Comparison of ENCODE assay signal across 2 cellular contexts in the genomic region with DNA sequence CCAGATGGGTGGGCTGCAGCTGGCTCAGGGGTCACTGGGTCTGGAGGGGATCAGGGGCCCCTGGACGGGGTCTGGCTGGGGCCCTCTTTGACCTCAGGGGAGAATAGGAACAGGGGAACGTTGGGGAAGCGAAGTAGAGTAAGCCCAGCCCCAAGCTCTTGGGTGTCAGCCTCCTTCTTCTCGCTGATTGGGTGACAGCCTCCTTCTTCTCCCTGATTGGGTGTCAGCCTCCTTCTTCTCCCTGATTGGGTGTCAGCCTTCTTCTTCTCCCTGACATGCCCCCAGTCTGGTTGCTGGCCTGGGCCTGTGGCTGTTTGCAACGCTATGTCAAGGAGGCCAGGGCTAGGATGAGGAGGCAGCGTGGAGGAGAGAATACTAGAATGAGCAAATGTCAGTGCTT.
TF ChIP-seq lines count a peak whose summit lies in the region.

No MANE protein-coding gene starts in this region.

TF ChIP-seq in GM23338, 12 proteins besides CTCF, POLR2A, EP300 and RAD21 (continues in another document):
- TF ChIP-seq ZNF114 (CRISPR knock-in tag; IDR thresholded peaks at IDR 0.05) = no peak
- no peak for TF ChIP-seq EZH2 (IDR thresholded peaks at IDR 0.05; ENCODE audit: low read depth, unreplicated experiment)
- no peak for TF ChIP-seq ZNF331 (CRISPR knock-in tag; IDR thresholded peaks at IDR 0.05; ENCODE audit: low read depth)
- TF ChIP-seq REST (IDR thresholded peaks at IDR 0.05; ENCODE audit: unreplicated experiment) = no peak
- TF ChIP-seq STAT1 (IDR thresholded peaks at IDR 0.05; ENCODE audit: unreplicated experiment) = no peak
- TF ChIP-seq POLR2AphosphoS5 (IDR thresholded peaks at IDR 0.05; ENCODE audit: low read depth) = no peak
- TF ChIP-seq ZNF462 (CRISPR knock-in tag; IDR thresholded peaks at IDR 0.05) = no peak
- no peak for TF ChIP-seq EZH2phosphoT487 (IDR thresholded peaks at IDR 0.05; ENCODE audit: unreplicated experiment)
- TF ChIP-seq, protein P1, sequence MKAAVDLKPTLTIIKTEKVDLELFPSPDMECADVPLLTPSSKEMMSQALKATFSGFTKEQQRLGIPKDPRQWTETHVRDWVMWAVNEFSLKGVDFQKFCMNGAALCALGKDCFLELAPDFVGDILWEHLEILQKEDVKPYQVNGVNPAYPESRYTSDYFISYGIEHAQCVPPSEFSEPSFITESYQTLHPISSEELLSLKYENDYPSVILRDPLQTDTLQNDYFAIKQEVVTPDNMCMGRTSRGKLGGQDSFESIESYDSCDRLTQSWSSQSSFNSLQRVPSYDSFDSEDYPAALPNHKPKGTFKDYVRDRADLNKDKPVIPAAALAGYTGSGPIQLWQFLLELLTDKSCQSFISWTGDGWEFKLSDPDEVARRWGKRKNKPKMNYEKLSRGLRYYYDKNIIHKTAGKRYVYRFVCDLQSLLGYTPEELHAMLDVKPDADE (IDR thresholded peaks at IDR 0.05) = no peak
- no peak for TF ChIP-seq NANOG (IDR thresholded peaks at IDR 0.05; ENCODE audit: borderline replicate concordance)

TF ChIP-seq in K562, 482 proteins besides CTCF, POLR2A, EP300 and RAD21:
- TF ChIP-seq, protein P2, sequence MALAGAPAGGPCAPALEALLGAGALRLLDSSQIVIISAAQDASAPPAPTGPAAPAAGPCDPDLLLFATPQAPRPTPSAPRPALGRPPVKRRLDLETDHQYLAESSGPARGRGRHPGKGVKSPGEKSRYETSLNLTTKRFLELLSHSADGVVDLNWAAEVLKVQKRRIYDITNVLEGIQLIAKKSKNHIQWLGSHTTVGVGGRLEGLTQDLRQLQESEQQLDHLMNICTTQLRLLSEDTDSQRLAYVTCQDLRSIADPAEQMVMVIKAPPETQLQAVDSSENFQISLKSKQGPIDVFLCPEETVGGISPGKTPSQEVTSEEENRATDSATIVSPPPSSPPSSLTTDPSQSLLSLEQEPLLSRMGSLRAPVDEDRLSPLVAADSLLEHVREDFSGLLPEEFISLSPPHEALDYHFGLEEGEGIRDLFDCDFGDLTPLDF (CRISPR knock-in tag; IDR thresholded peaks at IDR 0.05) = no peak
- TF ChIP-seq, protein P3, sequence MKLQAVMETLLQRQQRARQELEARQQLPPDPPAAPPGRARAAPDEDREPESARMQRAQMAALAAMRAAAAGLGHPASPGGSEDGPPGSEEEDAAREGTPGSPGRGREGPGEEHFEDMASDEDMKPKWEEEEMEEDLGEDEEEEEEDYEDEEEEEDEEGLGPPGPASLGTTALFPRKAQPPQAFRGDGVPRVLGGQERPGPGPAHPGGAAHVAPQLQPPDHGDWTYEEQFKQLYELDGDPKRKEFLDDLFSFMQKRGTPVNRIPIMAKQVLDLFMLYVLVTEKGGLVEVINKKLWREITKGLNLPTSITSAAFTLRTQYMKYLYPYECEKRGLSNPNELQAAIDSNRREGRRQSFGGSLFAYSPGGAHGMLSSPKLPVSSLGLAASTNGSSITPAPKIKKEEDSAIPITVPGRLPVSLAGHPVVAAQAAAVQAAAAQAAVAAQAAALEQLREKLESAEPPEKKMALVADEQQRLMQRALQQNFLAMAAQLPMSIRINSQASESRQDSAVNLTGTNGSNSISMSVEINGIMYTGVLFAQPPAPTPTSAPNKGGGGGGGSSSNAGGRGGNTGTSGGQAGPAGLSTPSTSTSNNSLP (IDR thresholded peaks at IDR 0.05; ENCODE audit: borderline replicate concordance, low read depth, low read length) = no peak
- TF ChIP-seq SPI1 (IDR thresholded peaks at IDR 0.05; ENCODE audit: borderline replicate concordance, low read depth, low read length) = no peak
- TF ChIP-seq NFYB (IDR thresholded peaks at IDR 0.05; ENCODE audit: extremely low read depth, insufficient read length) = peak; percentile 40
- no peak for TF ChIP-seq PRPF4 (IDR thresholded peaks at IDR 0.05; ENCODE audit: insufficient read depth, low read depth, low read length, poor library complexity, severe bottlenecking)
- no peak for TF ChIP-seq CEBPZ (IDR thresholded peaks at IDR 0.05; ENCODE audit: borderline replicate concordance, low read depth, low read length)
- TF ChIP-seq KDM4B (IDR thresholded peaks at IDR 0.05; ENCODE audit: borderline replicate concordance in 2 of 2, low read depth in 1 of 2) = no peak
- TF ChIP-seq, protein P4, sequence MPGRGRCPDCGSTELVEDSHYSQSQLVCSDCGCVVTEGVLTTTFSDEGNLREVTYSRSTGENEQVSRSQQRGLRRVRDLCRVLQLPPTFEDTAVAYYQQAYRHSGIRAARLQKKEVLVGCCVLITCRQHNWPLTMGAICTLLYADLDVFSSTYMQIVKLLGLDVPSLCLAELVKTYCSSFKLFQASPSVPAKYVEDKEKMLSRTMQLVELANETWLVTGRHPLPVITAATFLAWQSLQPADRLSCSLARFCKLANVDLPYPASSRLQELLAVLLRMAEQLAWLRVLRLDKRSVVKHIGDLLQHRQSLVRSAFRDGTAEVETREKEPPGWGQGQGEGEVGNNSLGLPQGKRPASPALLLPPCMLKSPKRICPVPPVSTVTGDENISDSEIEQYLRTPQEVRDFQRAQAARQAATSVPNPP (IDR thresholded peaks at IDR 0.05; ENCODE audit: borderline replicate concordance, insufficient read depth, insufficient read length) = no peak
- no peak for TF ChIP-seq ZSCAN32 (CRISPR knock-in tag; IDR thresholded peaks at IDR 0.05)
- peak; percentile 29 for TF ChIP-seq RBM25 (IDR thresholded peaks at IDR 0.05; ENCODE audit: low read depth, low read length, severe bottlenecking)
- no peak for TF ChIP-seq SUPT5H (IDR thresholded peaks at IDR 0.05)
- TF ChIP-seq PKNOX1 (IDR thresholded peaks at IDR 0.05) = peak; percentile 65; the same call in 1 of the 2 replicates
- peak; percentile 15 for TF ChIP-seq SP2 (IDR thresholded peaks at IDR 0.05; ENCODE audit: extremely low read depth, low read depth, low read length, poor library complexity, severe bottlenecking)
- TF ChIP-seq MEF2A (IDR thresholded peaks at IDR 0.05; ENCODE audit: control insufficient read depth, low read depth, low read length) = no peak
